1 cellular context compared by ENCODE assay signal in genomic region chr17:81338301-81339179, GRCh38.
TF ChIP-seq lines count a peak whose summit lies in the region.

No MANE protein-coding gene starts in this region.

TF ChIP-seq in HCT116, 20 proteins besides CTCF, POLR2A, EP300 and RAD21 (continued from another document):
- TF ChIP-seq POLR2AphosphoS5 (IDR thresholded peaks at IDR 0.05; ENCODE audit: low read depth, low read length) (no peak), ZFX (IDR thresholded peaks at IDR 0.05) (no peak), EZH2 (IDR thresholded peaks at IDR 0.05) (no peak), CEBPB (IDR thresholded peaks at IDR 0.05; ENCODE audit: low read depth) (no peak)
